In genomic region chr15:81729340-81729739, GRCh38 we compare ENCODE assay signal across 21 cellular contexts.
"Had no signal": no experiment of that assay in that cellular context is flagged by ENCODE, and none has a peak within 500 bp of the region (broad histone marks: within the 10 kb centered on the region; RNA-seq: fewer than 3 reads in every experiment).

No MANE protein-coding gene starts in this region.

- H3K27ac Mint-ChIP-seq: naive thymus-derived CD8-positive, alpha-beta T cell; progenitor cell of endocrine pancreas; stimulated activated memory B cell treated with anti-CD40 and anti-IgM and Interleukin-4, amounts not matched to agents 10 μg/mL and 1 μg/mL and 100 μg/mL, for 72 hours; stimulated activated naive CD8-positive, alpha-beta T cell treated with anti-CD3 and anti-CD28 coated beads, Interleukin-15, amount 100 ng/mL, for 72 hours; type B pancreatic cell had no signal

- DNase-seq: hippocampal formation; kidney glomerular epithelial cell; left cardiac atrium; left lung; lower lobe of right lung; mammary epithelial cell; mesenchymal stem cell; naive thymus-derived CD8-positive, alpha-beta T cell; ovary; right lobe of liver; stimulated activated CD4-positive, alpha-beta T cell treated with anti-CD3 and anti-CD28 coated beads, Interleukin-1b, Interleukin-23, amount 100 ng/mL, for 48 hours; stimulated activated CD4-positive, alpha-beta T cell treated with anti-CD3 and anti-CD28 coated beads, Interleukin-2, amount 100 ng/mL, for 48 hours; stimulated activated CD4-positive, alpha-beta T cell treated with anti-CD3 and anti-CD28 coated beads, Interleukin-4, amount 100 ng/mL, for 4 hours; stimulated activated CD8-positive, alpha-beta memory T cell treated with anti-CD3 and anti-CD28 coated beads, Interleukin-4, amount 100 ng/mL, for 48 hours; stimulated activated naive CD4-positive, alpha-beta T cell treated with Interleukin-2 at 50 U/mL for 16 hours; stimulated activated naive CD8-positive, alpha-beta T cell treated with anti-CD3 and anti-CD28 coated beads, Interleukin-15, amount 100 ng/mL, for 72 hours; substantia nigra; uterus had no signal

- H3K4me3 Mint-ChIP-seq: naive thymus-derived CD8-positive, alpha-beta T cell; stimulated activated memory B cell treated with anti-CD40 and anti-IgM and Interleukin-4, amounts not matched to agents 10 μg/mL and 1 μg/mL and 100 μg/mL, for 72 hours; stimulated activated naive CD8-positive, alpha-beta T cell treated with anti-CD3 and anti-CD28 coated beads, Interleukin-15, amount 100 ng/mL, for 72 hours; type B pancreatic cell had no signal

- ATAC-seq: left cardiac atrium; left lung; lower lobe of right lung; naive thymus-derived CD8-positive, alpha-beta T cell; right lobe of liver; stimulated activated memory B cell treated with anti-CD40 and anti-IgM and Interleukin-4, amounts not matched to agents 10 μg/mL and 1 μg/mL and 100 μg/mL, for 72 hours; stimulated activated naive CD8-positive, alpha-beta T cell treated with anti-CD3 and anti-CD28 coated beads, Interleukin-15, amount 100 ng/mL, for 72 hours had no signal

- H3K4me1 Mint-ChIP-seq: naive thymus-derived CD8-positive, alpha-beta T cell; stimulated activated memory B cell treated with anti-CD40 and anti-IgM and Interleukin-4, amounts not matched to agents 10 μg/mL and 1 μg/mL and 100 μg/mL, for 72 hours; stimulated activated naive CD8-positive, alpha-beta T cell treated with anti-CD3 and anti-CD28 coated beads, Interleukin-15, amount 100 ng/mL, for 72 hours had no signal

- H3K27me3 Mint-ChIP-seq: progenitor cell of endocrine pancreas, type B pancreatic cell had no signal

- H3K36me3 Mint-ChIP-seq: naive thymus-derived CD8-positive, alpha-beta T cell; stimulated activated memory B cell treated with anti-CD40 and anti-IgM and Interleukin-4, amounts not matched to agents 10 μg/mL and 1 μg/mL and 100 μg/mL, for 72 hours had no signal
